9 cellular contexts compared by ENCODE assay signal in genomic region chr16:6684076-6684673, GRCh38.
DNase-seq lines count a peak whose midpoint lies in the region; ATAC-seq lines count a peak whose summit lies in the region.
"Had no signal": no experiment of that assay in that cellular context is flagged by ENCODE, and none has a peak within 500 bp of the region (broad histone marks: within the 10 kb centered on the region; RNA-seq: fewer than 3 reads in every experiment).

No MANE protein-coding gene starts in this region.

- H2BK5ac ChIP-seq in mesendoderm (ENCODE audit: low read length) = no peak overlapping the region

- H3K27me3 ChIP-seq in mesendoderm (ENCODE audit: insufficient read depth, low read length, poor library complexity) = no peaks in the 10 kb centered on the region
- H3K27me3 ChIP-seq: SJSA1 had no signal

- no peaks in the 10 kb centered on the region for H3K4me1 ChIP-seq in mesendoderm (ENCODE audit: control insufficient read depth, low read depth, low read length)
- H3K4me1 ChIP-seq: SJSA1 had no signal

- H3K23ac ChIP-seq in mesendoderm (ENCODE audit: low read length) = no peak overlapping the region

- H3K79me2 ChIP-seq in mesendoderm (ENCODE audit: control insufficient read depth, insufficient read depth, low read length) = no peaks in the 10 kb centered on the region

- no peak overlapping the region for H4K5ac ChIP-seq in mesendoderm (ENCODE audit: low read length)

- no peak overlapping the region for H2BK120ac ChIP-seq in mesendoderm (ENCODE audit: low read depth, low read length)

- no peak overlapping the region for H3K18ac ChIP-seq in mesendoderm (ENCODE audit: low read length)

- no peak overlapping the region for H2BK15ac ChIP-seq in mesendoderm (replicated peaks; ENCODE audit: low read depth)

- WGBS in mesendoderm (ENCODE audit: extremely low coverage, insufficient coverage, low lambda C conversion rate) = no CpG with 5 or more reads among the region's 7 CpGs

- no peaks in the 10 kb centered on the region for H3K36me3 ChIP-seq in mesendoderm (ENCODE audit: control insufficient read depth, insufficient read depth, low read length)
- H3K36me3 ChIP-seq: SJSA1 had no signal

- H3K27ac ChIP-seq in mesendoderm (ENCODE audit: low read depth, low read length) = no peak overlapping the region
- H3K27ac ChIP-seq: SJSA1 had no signal

- H3K79me1 ChIP-seq in mesendoderm (ENCODE audit: low read length) = no peaks in the 10 kb centered on the region

- no peak overlapping the region for H3K56ac ChIP-seq in mesendoderm (ENCODE audit: low read length)

- ATAC-seq in HG03571 (IDR thresholded peaks at IDR 0.05; ENCODE audit: unreplicated experiment) (no peak), GM19395 (IDR thresholded peaks at IDR 0.05; ENCODE audit: unreplicated experiment) (no peak)

- H3K9ac ChIP-seq in mesendoderm (ENCODE audit: low read length) = no peak overlapping the region

- H3K4ac ChIP-seq in mesendoderm (ENCODE audit: low read depth, low read length) = no peak overlapping the region

- no peak overlapping the region for H3K4me2 ChIP-seq in mesendoderm (ENCODE audit: low read length)

- no peak overlapping the region for H4K8ac ChIP-seq in mesendoderm (ENCODE audit: low read depth, low read length)

- no peak overlapping the region for H2AK5ac ChIP-seq in mesendoderm (ENCODE audit: low read length)

- peak; percentile 6 to 12 for DNase-seq in NCI-H2081 (lab: John Stamatoyannopoulos, UW)
- DNase-seq in NCI-H2081 treated with DMSO at 0.1 percent for 48 hours (lab: John Stamatoyannopoulos, UW) = no peak
- DNase-seq in Kasumi-1 (lab: John Stamatoyannopoulos, UW) = peak; percentile 2 to 4
- peak; percentile 42 for DNase-seq in astrocyte of the hippocampus (ENCODE audit: low read depth, low spot score)
- peak; percentile 45 for DNase-seq in mesendoderm
- DNase-seq in activated gamma-delta T cell treated with Interleukin-2 at 50 U/mL for 16 hours = no peak

- no peak overlapping the region for H3K4me3 ChIP-seq in mesendoderm (ENCODE audit: low read length)
- H3K4me3 ChIP-seq: SJSA1 had no signal

Comparison
In these comparisons a context has a peak if more than half of its experiments do, and no peak if none do; other contexts are left out.
1. DNase-seq: peak in NCI-H2081 (2 of 2), Kasumi-1 (2 of 2), astrocyte of the hippocampus (single experiment) and mesendoderm (single experiment); none in NCI-H2081 treated with DMSO at 0.1 percent for 48 hours (single experiment) and activated gamma-delta T cell treated with Interleukin-2 at 50 U/mL for 16 hours (single experiment).